In genomic region chr19:51016798-51017683, GRCh38 we compare ENCODE assay signal across 8 cellular contexts. TPM values are rescaled to one million over a fixed set of nuclear protein-coding genes. Genes with fewer than 3 reads are reported as not detected.
DNase-seq lines count a peak whose midpoint lies in the region; ATAC-seq, FAIRE-seq and TF ChIP-seq lines count a peak whose summit lies in the region.

No MANE protein-coding gene starts in this region.

- no peak for ATAC-seq in HG02623 (IDR thresholded peaks at IDR 0.05; ENCODE audit: unreplicated experiment)

- CTCF ChIA-PET in BJ (lab: Yijun Ruan, JAX) = interaction anchor here (0.6 kb wide), 1 partner anchor 118 kb away, joined by 3 read pairs; no protein-coding TSS in a partner anchor
- CTCF ChIA-PET in HEK293 (lab: Yijun Ruan, JAX) = interaction anchor here (0.5 to 8.5 kb wide), 47 partner anchors 8 to 858 kb away, joined by 3 to 177 read pairs (median 4); partner anchors contain the start of genes KLK11, KLK12, KLK7 and KLK8

- peaks cover 14% of the 10 kb centered on the region for H3K27me3 ChIP-seq in BJ (ENCODE audit: control insufficient read depth, insufficient read depth, low read length)
- peaks cover 60% of the 10 kb centered on the region for H3K27me3 ChIP-seq in iPS-20b (ENCODE audit: insufficient read depth, low read length)
- peaks cover 4 to 98% (median 49%) of the 10 kb centered on the region in 7 donors for H3K27me3 ChIP-seq in spleen (replicated peaks in 1 of 7)

- no peak for TF ChIP-seq POLR2A in spleen (IDR thresholded peaks at IDR 0.05)
- no peak for TF ChIP-seq POLR2A in GM12892 (IDR thresholded peaks at IDR 0.05; ENCODE audit: low read depth, low read length)

- H3K4me1 ChIP-seq in HEK293 (ENCODE audit: control insufficient read depth, insufficient read depth, low read length) (no peaks in the 10 kb centered on the region; the same call in 1 of the 2 replicates), iPS-20b (ENCODE audit: insufficient read depth, low read length) (peaks cover 4% of the 10 kb centered on the region; the same call in 1 of the 2 replicates), spleen (peaks cover 10 to 42% (median 29%) of the 10 kb centered on the region in 6 donors)

- TF ChIP-seq CTCF in BJ (IDR thresholded peaks at IDR 0.05; ENCODE audit: insufficient read depth, low read depth, low read length) (peak; percentile 45; the same call in 1 of the 2 replicates), HEK293 (tag by site-specific recombination; IDR thresholded peaks at IDR 0.05) (peak; percentile 96), spleen (IDR thresholded peaks at IDR 0.05 in 8 of 11, conservative IDR thresholded peaks at IDR 0.05 in 3 of 11) (peak in 10 of 11 experiments; percentile 14 to 83 (median 52))

- H3K9ac ChIP-seq in iPS-20b (ENCODE audit: low read depth, low read length) = no peak overlapping the region

- no peak overlapping the region for H3K4me3 ChIP-seq in BJ (ENCODE audit: low read depth, low read length)
- H3K4me3 ChIP-seq in HEK293 (ENCODE audit: low read depth, low read length) = peak overlapping the region; percentile 48
- H3K4me3 ChIP-seq in iPS-20b (ENCODE audit: low read length) = peak overlapping the region; percentile 70
- H3K4me3 ChIP-seq in spleen = peak overlapping the region in 3 of 8 donors; percentile 2 to 51 (median 15)

- intact Hi-C loops in spleen (cut with DNase I; ENCODE audit: low total_unique reads) = no loop called here

- 2 to 6% (median 4%) methylated on average over 61 to 68 of the region's 68 CpGs for WGBS in spleen, 5 donors

- H3K9me3 ChIP-seq in HEK293 (ENCODE audit: control insufficient read depth, insufficient read depth, low read depth, low read length) = no peaks in the 10 kb centered on the region
- H3K9me3 ChIP-seq in iPS-20b (ENCODE audit: insufficient read depth, low read depth, low read length) = no peaks in the 10 kb centered on the region
- H3K9me3 ChIP-seq in spleen = no peaks in the 10 kb centered on the region

- H3K36me3 ChIP-seq in BJ (ENCODE audit: control insufficient read depth, insufficient read depth, low read length) (no peaks in the 10 kb centered on the region), HEK293 (ENCODE audit: control insufficient read depth in 2 of 2, insufficient read depth in 1 of 2, low read length in 2 of 2) (no peaks in the 10 kb centered on the region), iPS-20b (ENCODE audit: insufficient read depth, low read depth, low read length) (no peaks in the 10 kb centered on the region), spleen (no peaks in the 10 kb centered on the region)

- no peak for FAIRE-seq in GM12892 (lab: Jason Lieb, UNC)

- POLR2A ChIA-PET in BJ (lab: Charles Lee) (no interaction called here), HEK293 (lab: Yijun Ruan, JAX) (interaction anchor here (0.5 to 1.0 kb wide), 5 partner anchors 42 to 223 kb away, joined by 3 to 9 read pairs (median 4); no protein-coding TSS in a partner anchor)

- no peak overlapping the region for H3K27ac ChIP-seq in HEK293 (ENCODE audit: extremely low read depth, low read depth, low read length)
- H3K27ac ChIP-seq in iPS-20b (ENCODE audit: low read length) = no peak overlapping the region
- H3K27ac ChIP-seq in spleen = no peak overlapping the region

- DNase-seq in BJ (ENCODE audit: low read depth) (no peak), RPMI7951 (ENCODE audit: low read depth) (peak; percentile 37), astrocyte of the hippocampus (ENCODE audit: low read depth, low spot score) (peak; percentile 52), spleen (peak; percentile 88), GM12892 (ENCODE audit: insufficient read length) (no peak)

TF ChIP-seq in HEK293, 187 proteins besides CTCF, POLR2A, EP300 and RAD21 (continues in another document):
- TF ChIP-seq ZNF280D (tag by site-specific recombination; IDR thresholded peaks at IDR 0.05) = peak; percentile 84; the same call in 1 of the 2 replicates
- no peak for TF ChIP-seq ELK4 (IDR thresholded peaks at IDR 0.05; ENCODE audit: borderline replicate concordance, low read depth, low read length)
- peak; percentile 37; the same call in 1 of the 2 replicates for TF ChIP-seq KLF9 (tag by site-specific recombination; IDR thresholded peaks at IDR 0.05; ENCODE audit: low read depth)
- peak; percentile 96 for TF ChIP-seq GLIS2 (tag by site-specific recombination; IDR thresholded peaks at IDR 0.05)
- TF ChIP-seq ZNF248 (tag by site-specific recombination; IDR thresholded peaks at IDR 0.05) = no peak
- TF ChIP-seq KLF8 (tag by site-specific recombination; IDR thresholded peaks at IDR 0.05) = peak; percentile 56; the same call in 1 of the 2 replicates
- TF ChIP-seq ZNF335 (tag by site-specific recombination; conservative IDR thresholded peaks at IDR 0.05) = peak; percentile 85
- TF ChIP-seq ZSCAN30 (tag by site-specific recombination; IDR thresholded peaks at IDR 0.05) = peak; percentile 69; the same call in 1 of the 2 replicates
- no peak for TF ChIP-seq ZNF16 (tag by site-specific recombination; IDR thresholded peaks at IDR 0.05; ENCODE audit: low read depth)
- 0 out of 2 replicates have a peak, but pooled peaks have one; percentile 26 for TF ChIP-seq ZNF2 (tag by site-specific recombination; IDR thresholded peaks at IDR 0.05)
- TF ChIP-seq ZNF433 (tag by site-specific recombination; IDR thresholded peaks at IDR 0.05; ENCODE audit: low read depth) = no peak

RNA-seq across cellular contexts. Expression of gene KLK10, which starts 2.5 kb away (rescaled TPM):
- polyA plus RNA-seq in BJ (2011; rRNA removed) = not detected in 2 replicates
- not detected in 2 replicates for polyA minus RNA-seq in BJ (2011; rRNA and poly(A)+ RNA removed)
- not detected in 2 replicates for total RNA-seq in RPMI7951 (2014; rRNA removed; shearing (Covaris generic))
- not detected for total RNA-seq in spleen
- polyA plus RNA-seq in spleen = under 1 TPM; 0.06 to 0.13 (median 0.09) TPM
- polyA plus RNA-seq in GM12892 (2012; ENCODE audit: missing spikeins) = not detected

RNA-seq across cellular contexts. Expression of gene KLK11, which starts 9.4 kb away (rescaled TPM):
- polyA plus RNA-seq in BJ (2011; rRNA removed) (not detected in 2 replicates), spleen (under 1 TPM in 2 of 3 donors, not detected in 1; 0.09 to 0.29 TPM)
- polyA minus RNA-seq in BJ (2011; rRNA and poly(A)+ RNA removed) = not detected in 2 replicates
- not detected in 2 replicates for total RNA-seq in RPMI7951 (2014; rRNA removed; shearing (Covaris generic))
- not detected for total RNA-seq in spleen
- polyA plus RNA-seq in GM12892 (2012; ENCODE audit: missing spikeins) = not detected

RNA-seq across cellular contexts. Expression of gene KLK8, which starts 15.6 kb away (rescaled TPM):
- polyA plus RNA-seq in BJ (2011; rRNA removed) (not detected in 2 replicates), spleen (under 1 TPM in 1 of 3 donors, not detected in 2; 0.56 TPM)
- not detected in 2 replicates for polyA minus RNA-seq in BJ (2011; rRNA and poly(A)+ RNA removed)
- total RNA-seq in RPMI7951 (2014; rRNA removed; shearing (Covaris generic)) = not detected in 2 replicates
- not detected for total RNA-seq in spleen
- polyA plus RNA-seq in GM12892 (2012; ENCODE audit: missing spikeins) = not detected

RNA-seq across cellular contexts. Expression of gene KLK12, which starts 17.8 kb away (rescaled TPM):
- polyA plus RNA-seq in BJ (2011; rRNA removed) (not detected in 2 replicates), spleen (under 1 TPM in 1 of 3 donors, not detected in 2; 0.16 TPM)
- polyA minus RNA-seq in BJ (2011; rRNA and poly(A)+ RNA removed) = not detected in 2 replicates
- total RNA-seq in RPMI7951 (2014; rRNA removed; shearing (Covaris generic)) = not detected in 2 replicates
- not detected for total RNA-seq in spleen
- not detected for polyA plus RNA-seq in GM12892 (2012; ENCODE audit: missing spikeins)

RNA-seq across cellular contexts. Expression of gene KLK7, which starts 33.3 kb away (rescaled TPM):
- polyA plus RNA-seq in BJ (2011; rRNA removed) (not detected in 2 replicates), spleen (under 1 TPM; 0.03 to 0.45 (median 0.09) TPM)
- not detected in 2 replicates for polyA minus RNA-seq in BJ (2011; rRNA and poly(A)+ RNA removed)
- not detected in 2 replicates for total RNA-seq in RPMI7951 (2014; rRNA removed; shearing (Covaris generic))
- total RNA-seq in spleen = 1 to 10 TPM in 1 of 7 donors, under 1 TPM in 1, not detected in 5; 0.23 to 1.6 TPM
- not detected for polyA plus RNA-seq in GM12892 (2012; ENCODE audit: missing spikeins)

Comparison
In these comparisons a context has a peak if more than half of its experiments do, and no peak if none do; other contexts are left out.
1. DNase-seq: peak in RPMI7951 (single experiment), astrocyte of the hippocampus (single experiment) and spleen (single experiment); none in BJ (single experiment) and GM12892 (single experiment).
2. CTCF ChIP-seq: peak in every context shown above with its lines; median percentile 96 in HEK293; 52 in spleen; 45 in BJ.